ENCODE assay signal across 8 cellular contexts in genomic region chr15:72782993-72783562, GRCh38. TPM values are rescaled to one million over a fixed set of nuclear protein-coding genes. Genes with fewer than 3 reads are reported as not detected.
DNase-seq lines count a peak whose midpoint lies in the region; ATAC-seq and TF ChIP-seq lines count a peak whose summit lies in the region.

No MANE protein-coding gene starts in this region.

- H3K36me3 ChIP-seq in sigmoid colon, result peaks cover 0 to 16% (median 0%) of the 10 kb centered on the region in 4 donors

- ATAC-seq in HG02798 (IDR thresholded peaks at IDR 0.05; ENCODE audit: poor library complexity, unreplicated experiment), result peak; percentile 39
- ATAC-seq in activated naive CD8-positive, alpha-beta T cell treated with anti-CD3 and anti-CD28 coated beads, Interleukin-2, amount 10 ng/mL, durations not matched to agents 7 days and 5 days (ENCODE audit: low read depth), result no peak

- no peak for TF ChIP-seq EP300 in sigmoid colon (IDR thresholded peaks at IDR 0.05)

- peaks cover 78% of the 10 kb centered on the region for H3K4me1 Mint-ChIP-seq in activated T-cell treated with anti-CD3 and anti-CD28 coated beads, Interleukin-2, amount 50 U/mL, for 24 hours (ENCODE audit: low read depth)
- H3K4me1 Mint-ChIP-seq in activated naive CD8-positive, alpha-beta T cell treated with anti-CD3 and anti-CD28 coated beads, Interleukin-2, amount 10 ng/mL, durations not matched to agents 7 days and 5 days, result peaks cover 43% of the 10 kb centered on the region

- intact Hi-C loops in sigmoid colon (cut with DNase I), result loop anchor here (5.0 kb wide), 4 partner anchors 311 to 849 kb away; partner anchors contain the start of genes ARIH1, MYO9A, NPTN and SENP8

- no peaks in the 10 kb centered on the region for H3K27me3 ChIP-seq in sigmoid colon

- H3K4me1 ChIP-seq in sigmoid colon, result peaks cover 0 to 27% (median 20%) of the 10 kb centered on the region in 4 donors

- no peak for TF ChIP-seq POLR2A in sigmoid colon (IDR thresholded peaks at IDR 0.05)

- no peak for DNase-seq in activated T-cell treated with anti-CD3 and anti-CD28 coated beads, Interleukin-2, amount 50 U/mL, for 24 hours
- DNase-seq in activated T-cell treated with anti-CD3 and anti-CD28 coated beads, Interleukin-2, amount 50 U/mL, for 48 hours, result no peak
- DNase-seq in NCI-H69 (lab: John Stamatoyannopoulos, UW), result peak; percentile 5
- no peak for DNase-seq in activated naive CD8-positive, alpha-beta T cell treated with anti-CD3 and anti-CD28 coated beads, Interleukin-2, amount 10 ng/mL, durations not matched to agents 7 days and 5 days
- peak; percentile 32 for DNase-seq in hepatic stellate cell (ENCODE audit: low spot score)
- DNase-seq in sigmoid colon, result peak; percentile 76
- no peak for DNase-seq in NCI-H128 (lab: John Stamatoyannopoulos, UW; ENCODE audit: unreplicated experiment)

- H3K9me3 ChIP-seq in sigmoid colon, result no peaks in the 10 kb centered on the region

- peak overlapping the region; percentile 92 to 97 (median 94) for H3K27ac ChIP-seq in sigmoid colon

- peak overlapping the region; percentile 96 for H3K27ac Mint-ChIP-seq in activated T-cell treated with anti-CD3 and anti-CD28 coated beads, Interleukin-2, amount 50 U/mL, for 24 hours
- H3K27ac Mint-ChIP-seq in activated naive CD8-positive, alpha-beta T cell treated with anti-CD3 and anti-CD28 coated beads, Interleukin-2, amount 10 ng/mL, durations not matched to agents 7 days and 5 days, result peak overlapping the region; percentile 99

- H3K9me3 Mint-ChIP-seq in activated T-cell treated with anti-CD3 and anti-CD28 coated beads, Interleukin-2, amount 50 U/mL, for 24 hours, result no peaks in the 10 kb centered on the region
- no peaks in the 10 kb centered on the region for H3K9me3 Mint-ChIP-seq in activated naive CD8-positive, alpha-beta T cell treated with anti-CD3 and anti-CD28 coated beads, Interleukin-2, amount 10 ng/mL, durations not matched to agents 7 days and 5 days

- no peaks in the 10 kb centered on the region for H3K27me3 Mint-ChIP-seq in activated T-cell treated with anti-CD3 and anti-CD28 coated beads, Interleukin-2, amount 50 U/mL, for 24 hours
- no peaks in the 10 kb centered on the region for H3K27me3 Mint-ChIP-seq in activated naive CD8-positive, alpha-beta T cell treated with anti-CD3 and anti-CD28 coated beads, Interleukin-2, amount 10 ng/mL, durations not matched to agents 7 days and 5 days

- no peak for TF ChIP-seq CTCF in sigmoid colon (IDR thresholded peaks at IDR 0.05)

- WGBS in sigmoid colon, 2 donors, result 0% methylated on average over 46 of the region's 46 CpGs

- POLR2A ChIA-PET in activated naive CD8-positive, alpha-beta T cell treated with anti-CD3 and anti-CD28 coated beads, Interleukin-2, amount 10 ng/mL, durations not matched to agents 7 days and 5 days (lab: Charles Lee), result interaction anchor here (0.7 to 2.0 kb wide), 6 partner anchors 12 to 97 kb away, joined by 3 to 8 read pairs (median 4); no protein-coding TSS in a partner anchor

- H3K36me3 Mint-ChIP-seq in activated T-cell treated with anti-CD3 and anti-CD28 coated beads, Interleukin-2, amount 50 U/mL, for 24 hours (ENCODE audit: low read depth), result peaks cover 46% of the 10 kb centered on the region
- H3K36me3 Mint-ChIP-seq in activated naive CD8-positive, alpha-beta T cell treated with anti-CD3 and anti-CD28 coated beads, Interleukin-2, amount 10 ng/mL, durations not matched to agents 7 days and 5 days, result peaks cover 33% of the 10 kb centered on the region

- H3K4me3 Mint-ChIP-seq in activated T-cell treated with anti-CD3 and anti-CD28 coated beads, Interleukin-2, amount 50 U/mL, for 24 hours, result peak overlapping the region; percentile 87
- peak overlapping the region; percentile 97 for H3K4me3 Mint-ChIP-seq in activated naive CD8-positive, alpha-beta T cell treated with anti-CD3 and anti-CD28 coated beads, Interleukin-2, amount 10 ng/mL, durations not matched to agents 7 days and 5 days

- H3K4me3 ChIP-seq in sigmoid colon, result peak overlapping the region; percentile 82 to 93 (median 86)

RNA-seq across cellular contexts. Expression of gene ADPGK, which starts 0.5 kb away (rescaled TPM):
- total RNA-seq in activated naive CD8-positive, alpha-beta T cell treated with anti-CD3 and anti-CD28 coated beads, Interleukin-2, amount 10 ng/mL, durations not matched to agents 7 days and 5 days, result 10 to 100 TPM; 76.1 to 79.2 TPM
- total RNA-seq in sigmoid colon, result 10 to 100 TPM; 23.9 to 30.5 (median 27.2) TPM
- polyA plus RNA-seq in sigmoid colon, result 10 to 100 TPM; 10.2 to 41.1 (median 17.1) TPM

Comparison
In these comparisons a context has a peak if more than half of its experiments do, and no peak if none do; other contexts are left out.
1. DNase-seq: peak in NCI-H69 (single experiment), hepatic stellate cell (single experiment) and sigmoid colon (single experiment); none in activated T-cell treated with anti-CD3 and anti-CD28 coated beads, Interleukin-2, amount 50 U/mL, for 24 hours (single experiment), activated T-cell treated with anti-CD3 and anti-CD28 coated beads, Interleukin-2, amount 50 U/mL, for 48 hours (0 of 2), activated naive CD8-positive, alpha-beta T cell treated with anti-CD3 and anti-CD28 coated beads, Interleukin-2, amount 10 ng/mL, durations not matched to agents 7 days and 5 days (single experiment) and NCI-H128 (single experiment).